Comparison of ENCODE assay signal across 1 cellular context in the genomic region with DNA sequence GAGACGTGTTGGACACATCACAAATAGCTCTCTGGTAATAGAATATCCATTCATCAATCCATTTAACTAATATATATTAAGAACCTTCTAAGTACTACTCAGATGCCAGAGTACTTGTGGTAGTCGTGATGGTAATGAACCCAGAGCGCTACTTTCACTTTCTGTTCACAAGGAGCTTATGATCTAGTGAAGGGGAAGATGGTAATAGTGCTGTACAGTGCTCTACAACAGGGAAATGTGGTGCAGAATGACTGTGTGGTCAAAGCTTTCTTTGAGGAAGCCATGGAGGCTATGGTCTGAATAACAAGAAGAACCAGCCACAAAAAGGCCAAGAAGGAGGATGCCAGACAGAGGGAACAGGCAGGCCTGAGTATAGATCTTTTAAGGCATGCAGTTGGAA.
TF ChIP-seq lines count a peak whose summit lies in the region.

No MANE protein-coding gene starts in this region.

TF ChIP-seq in GM23338, 12 proteins besides CTCF, POLR2A, EP300 and RAD21 (continued from another document):
- TF ChIP-seq, protein P1, sequence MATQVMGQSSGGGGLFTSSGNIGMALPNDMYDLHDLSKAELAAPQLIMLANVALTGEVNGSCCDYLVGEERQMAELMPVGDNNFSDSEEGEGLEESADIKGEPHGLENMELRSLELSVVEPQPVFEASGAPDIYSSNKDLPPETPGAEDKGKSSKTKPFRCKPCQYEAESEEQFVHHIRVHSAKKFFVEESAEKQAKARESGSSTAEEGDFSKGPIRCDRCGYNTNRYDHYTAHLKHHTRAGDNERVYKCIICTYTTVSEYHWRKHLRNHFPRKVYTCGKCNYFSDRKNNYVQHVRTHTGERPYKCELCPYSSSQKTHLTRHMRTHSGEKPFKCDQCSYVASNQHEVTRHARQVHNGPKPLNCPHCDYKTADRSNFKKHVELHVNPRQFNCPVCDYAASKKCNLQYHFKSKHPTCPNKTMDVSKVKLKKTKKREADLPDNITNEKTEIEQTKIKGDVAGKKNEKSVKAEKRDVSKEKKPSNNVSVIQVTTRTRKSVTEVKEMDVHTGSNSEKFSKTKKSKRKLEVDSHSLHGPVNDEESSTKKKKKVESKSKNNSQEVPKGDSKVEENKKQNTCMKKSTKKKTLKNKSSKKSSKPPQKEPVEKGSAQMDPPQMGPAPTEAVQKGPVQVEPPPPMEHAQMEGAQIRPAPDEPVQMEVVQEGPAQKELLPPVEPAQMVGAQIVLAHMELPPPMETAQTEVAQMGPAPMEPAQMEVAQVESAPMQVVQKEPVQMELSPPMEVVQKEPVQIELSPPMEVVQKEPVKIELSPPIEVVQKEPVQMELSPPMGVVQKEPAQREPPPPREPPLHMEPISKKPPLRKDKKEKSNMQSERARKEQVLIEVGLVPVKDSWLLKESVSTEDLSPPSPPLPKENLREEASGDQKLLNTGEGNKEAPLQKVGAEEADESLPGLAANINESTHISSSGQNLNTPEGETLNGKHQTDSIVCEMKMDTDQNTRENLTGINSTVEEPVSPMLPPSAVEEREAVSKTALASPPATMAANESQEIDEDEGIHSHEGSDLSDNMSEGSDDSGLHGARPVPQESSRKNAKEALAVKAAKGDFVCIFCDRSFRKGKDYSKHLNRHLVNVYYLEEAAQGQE (IDR thresholded peaks at IDR 0.05; ENCODE audit: unreplicated experiment) = no peak
- TF ChIP-seq, protein P2, sequence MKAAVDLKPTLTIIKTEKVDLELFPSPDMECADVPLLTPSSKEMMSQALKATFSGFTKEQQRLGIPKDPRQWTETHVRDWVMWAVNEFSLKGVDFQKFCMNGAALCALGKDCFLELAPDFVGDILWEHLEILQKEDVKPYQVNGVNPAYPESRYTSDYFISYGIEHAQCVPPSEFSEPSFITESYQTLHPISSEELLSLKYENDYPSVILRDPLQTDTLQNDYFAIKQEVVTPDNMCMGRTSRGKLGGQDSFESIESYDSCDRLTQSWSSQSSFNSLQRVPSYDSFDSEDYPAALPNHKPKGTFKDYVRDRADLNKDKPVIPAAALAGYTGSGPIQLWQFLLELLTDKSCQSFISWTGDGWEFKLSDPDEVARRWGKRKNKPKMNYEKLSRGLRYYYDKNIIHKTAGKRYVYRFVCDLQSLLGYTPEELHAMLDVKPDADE (IDR thresholded peaks at IDR 0.05) = no peak
- no peak for TF ChIP-seq JUNB (IDR thresholded peaks at IDR 0.05; ENCODE audit: unreplicated experiment)
- TF ChIP-seq NANOG (IDR thresholded peaks at IDR 0.05; ENCODE audit: borderline replicate concordance) = no peak
- no peak for TF ChIP-seq POLR2AphosphoS5 (IDR thresholded peaks at IDR 0.05; ENCODE audit: low read depth)
- no peak for TF ChIP-seq EZH2 (IDR thresholded peaks at IDR 0.05; ENCODE audit: low read depth, unreplicated experiment)
- TF ChIP-seq STAT1 (IDR thresholded peaks at IDR 0.05; ENCODE audit: unreplicated experiment) = no peak
